In genomic region chr3:156216852-156217251, GRCh38 we compare ENCODE assay signal across 1 cellular context.
TF ChIP-seq lines count a peak whose summit lies in the region.

No MANE protein-coding gene starts in this region.

TF ChIP-seq in SK-N-SH treated with all-trans-retinoic acid at 6 μM for 48 hours, 23 proteins besides CTCF, POLR2A, EP300 and RAD21 (continued from another document):
- no peak for TF ChIP-seq PATZ1 (CRISPR knock-in tag; IDR thresholded peaks at IDR 0.05; ENCODE audit: borderline replicate concordance)
- TF ChIP-seq POU6F1 (CRISPR knock-in tag; IDR thresholded peaks at IDR 0.05; ENCODE audit: borderline replicate concordance, low read depth), result no peak
- TF ChIP-seq ZFP30 (CRISPR knock-in tag; IDR thresholded peaks at IDR 0.05), result no peak
- TF ChIP-seq ZNF70 (CRISPR knock-in tag; IDR thresholded peaks at IDR 0.05), result no peak
- TF ChIP-seq OSR1 (CRISPR knock-in tag; IDR thresholded peaks at IDR 0.05), result no peak
- TF ChIP-seq ISL1 (CRISPR knock-in tag; IDR thresholded peaks at IDR 0.05), result no peak
- no peak for TF ChIP-seq TCF4 (CRISPR knock-in tag; IDR thresholded peaks at IDR 0.05; ENCODE audit: borderline replicate concordance)
